18 cellular contexts compared by ENCODE assay signal in the genomic region with DNA sequence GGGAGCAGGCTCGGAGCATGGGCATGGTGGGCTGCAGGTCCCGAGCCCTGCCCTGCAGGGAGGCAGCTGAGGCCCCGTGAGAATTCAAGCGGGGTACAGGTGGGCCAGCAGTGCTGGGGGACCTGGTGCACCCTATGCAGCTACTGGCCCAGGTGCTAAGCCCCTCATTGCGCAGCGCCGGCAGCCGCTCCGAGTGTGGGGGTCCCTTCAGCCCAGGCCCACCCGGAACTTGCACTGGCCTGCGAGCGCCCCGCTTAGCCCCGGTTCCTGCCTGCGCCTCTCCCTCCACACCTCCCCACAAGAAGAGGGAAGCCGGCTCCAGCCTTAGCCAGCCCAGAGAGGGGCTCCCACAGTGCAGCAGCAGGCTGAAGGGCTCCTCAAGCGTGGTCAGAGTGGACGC.
A peak's percentile ranks its signal among the peaks of the same experiment; 100 is the strongest.
DNase-seq lines count a peak whose midpoint lies in the region; ATAC-seq and TF ChIP-seq lines count a peak whose summit lies in the region.
"Had no signal": no experiment of that assay in that cellular context is flagged by ENCODE, and none has a peak within 500 bp of the region (broad histone marks: within the 10 kb centered on the region; RNA-seq: fewer than 3 reads in every experiment).

No MANE protein-coding gene starts in this region.

- intact Hi-C loops in left ventricle myocardium superior (cut with micrococcal nuclease), result no loop called here
- intact Hi-C loops in Right ventricle myocardium superior (cut with DNase I), result no loop called here
- intact Hi-C loops in spleen (cut with DNase I; ENCODE audit: low total_unique reads), result no loop called here

- 90 to 98% (median 95%) methylated on average over 15 to 18 of the region's 18 CpGs for WGBS in spleen, 5 donors

- H3K4me1 ChIP-seq in spleen, result no peaks in the 10 kb centered on the region
- H3K4me1 ChIP-seq: BLaER1 had no signal

- no peak overlapping the region for H3K4me3 ChIP-seq in spleen
- H3K4me3 ChIP-seq: BLaER1, HAP-1 had no signal

- H3K36me3 ChIP-seq in spleen, result no peaks in the 10 kb centered on the region
- H3K36me3 ChIP-seq: BLaER1, HAP-1 had no signal

- TF ChIP-seq CTCF in spleen (IDR thresholded peaks at IDR 0.05 in 8 of 11, conservative IDR thresholded peaks at IDR 0.05 in 3 of 11), result no peak

- peaks cover 0 to 13% (median 2%) of the 10 kb centered on the region in 8 donors for H3K9me3 ChIP-seq in spleen
- H3K9me3 ChIP-seq: Caco-2, HAP-1 had no signal

- no peak for TF ChIP-seq POLR2A in spleen (IDR thresholded peaks at IDR 0.05)

- H3K27me3 ChIP-seq in spleen (replicated peaks in 1 of 7), result no peaks in the 10 kb centered on the region
- H3K27me3 ChIP-seq: BLaER1 had no signal

- no peak for ATAC-seq in left ventricle myocardium superior
- ATAC-seq in Right ventricle myocardium superior (ENCODE audit: poor library complexity), result no peak
- ATAC-seq: CD8-positive, alpha-beta T cell had no signal

- DNase-seq in activated gamma-delta T cell (lab: John Stamatoyannopoulos, UW), result peak; percentile 6
- DNase-seq in activated gamma-delta T cell treated with Interleukin-2 at 50 U/mL for 16 hours, result no peak
- DNase-seq in left ventricle myocardium superior, result peak; percentile 15
- DNase-seq in Right ventricle myocardium superior, result no peak
- DNase-seq in spleen, result peak; percentile 56
- no peak for DNase-seq in NCI-H2081 (lab: John Stamatoyannopoulos, UW)
- no peak for DNase-seq in amniotic stem cell (lab: John Stamatoyannopoulos, UW)
- DNase-seq: Caco-2; CD4-positive, CD25-positive, alpha-beta regulatory T cell; CD8-positive, alpha-beta T cell; DMS153; DND-41; GOT3; HFFc6 had no signal

- no peak overlapping the region for H3K27ac ChIP-seq in spleen
- H3K27ac ChIP-seq: 22Rv1, BLaER1, C4-2B had no signal

Comparison
In these comparisons a context has a peak if more than half of its experiments do, and no peak if none do; other contexts are left out.
1. DNase-seq: peak in activated gamma-delta T cell (single experiment), left ventricle myocardium superior (single experiment) and spleen (single experiment); none in activated gamma-delta T cell treated with Interleukin-2 at 50 U/mL for 16 hours (single experiment), Right ventricle myocardium superior (single experiment), NCI-H2081 (0 of 2) and amniotic stem cell (single experiment).